In genomic region chr1:114581335-114582287, GRCh38 we compare ENCODE assay signal across 8 cellular contexts. TPM values are rescaled to one million over a fixed set of nuclear protein-coding genes. Genes with fewer than 3 reads are reported as not detected.
DNase-seq lines count a peak whose midpoint lies in the region; ATAC-seq and TF ChIP-seq lines count a peak whose summit lies in the region.

TSS of gene BCAS2 (minus strand) at chr1:114581615. CDS start at chr1:114581591, 24 bp downstream.

- H3K4me3 ChIP-seq in KMS-11 (IDR thresholded peaks at IDR 0.05; ENCODE audit: insufficient read depth, low read depth, low read length), result peak within 1 kb of the TSS; percentile 84
- H3K4me3 ChIP-seq in Peyer's patch, result peak within 1 kb of the TSS; percentile 52 to 70 (median 66)
- H3K4me3 ChIP-seq in muscle layer of colon (ENCODE audit: low read depth in 1 of 2, low read length in 2 of 2), result peak within 1 kb of the TSS; percentile 62 to 83

- TF ChIP-seq CTCF in KMS-11 (conservative IDR thresholded peaks at IDR 0.05; ENCODE audit: low read depth, low read length), result no peak
- no peak for TF ChIP-seq CTCF in Peyer's patch (IDR thresholded peaks at IDR 0.05)

- peak; percentile 81 to 93 for TF ChIP-seq POLR2A in Peyer's patch (IDR thresholded peaks at IDR 0.05)

- H3K4me2 ChIP-seq in KMS-11, result peak within 1 kb of the TSS; percentile 58

- H3K9me3 ChIP-seq in Peyer's patch (peaks cover 0 to 5% (median 0%) of the 10 kb centered on the region in 4 donors), muscle layer of colon (ENCODE audit: low read length) (no peaks in the 10 kb centered on the region)

- H3K27me3 ChIP-seq in KMS-11 (ENCODE audit: insufficient read depth, low read depth) (no peaks in the 10 kb centered on the region), Peyer's patch (no peaks in the 10 kb centered on the region), muscle layer of colon (ENCODE audit: control insufficient read depth in 1 of 2, insufficient read depth in 2 of 2, low read length in 2 of 2) (no peaks in the 10 kb centered on the region)

- no peaks in the 10 kb centered on the region for H3K36me3 ChIP-seq in KMS-11 (ENCODE audit: insufficient read depth)
- peaks cover 0 to 7% (median 0%) of the 10 kb centered on the region in 3 donors for H3K36me3 ChIP-seq in Peyer's patch
- H3K36me3 ChIP-seq in muscle layer of colon (ENCODE audit: insufficient read depth, low read length), result peaks cover 10% of the 10 kb centered on the region

- H3K9ac ChIP-seq in KMS-11 (peak within 1 kb of the TSS; percentile 73), muscle layer of colon (ENCODE audit: low read length) (peak within 1 kb of the TSS; percentile 96)

- H3K4me1 ChIP-seq in KMS-11 (ENCODE audit: low read depth, poor library complexity, severe bottlenecking), result peaks cover 17% of the 10 kb centered on the region
- peaks cover 0 to 24% (median 7%) of the 10 kb centered on the region in 4 donors for H3K4me1 ChIP-seq in Peyer's patch
- peaks cover 27% of the 10 kb centered on the region for H3K4me1 ChIP-seq in muscle layer of colon (ENCODE audit: insufficient read depth, low read length)

- ATAC-seq in GM21737 (IDR thresholded peaks at IDR 0.05; ENCODE audit: unreplicated experiment) (peak; percentile 98), esophagus mucosa (peak; percentile 95)

- H3K27ac ChIP-seq in KMS-11 (peak within 1 kb of the TSS; percentile 73), Peyer's patch (peak within 1 kb of the TSS; percentile 79 to 92 (median 87)), muscle layer of colon (ENCODE audit: low read depth, low read length) (peak within 1 kb of the TSS; percentile 73)

- peak; percentile 97 for DNase-seq in DMS53 treated with DMSO at 0.1 percent for 48 hours (lab: John Stamatoyannopoulos, UW; ENCODE audit: unreplicated experiment)
- peak; percentile 94 to 99 (median 96) for DNase-seq in Peyer's patch
- DNase-seq in activated T-cell treated with anti-CD3 and anti-CD28 coated beads, Interleukin-2, amount 50 U/mL, for 48 hours, result peak; percentile 94 to 95
- DNase-seq in stimulated activated CD8-positive, alpha-beta memory T cell treated with anti-CD3 and anti-CD28 coated beads, Interleukin-7, amount 100 ng/mL, for 24 hours (ENCODE audit: low read depth), result peak; percentile 85

- peak within 1 kb of the TSS; percentile 76; the same call in 1 of the 2 replicates for H2AFZ ChIP-seq in KMS-11 (ENCODE audit: low read depth)

- peaks cover 24% of the 10 kb centered on the region; the same call in 1 of the 2 replicates for H3K79me2 ChIP-seq in KMS-11 (ENCODE audit: insufficient read depth, low read depth)

- no peaks in the 10 kb centered on the region for H4K20me1 ChIP-seq in KMS-11 (ENCODE audit: insufficient read depth)

RNA-seq across cellular contexts. Expression of gene BCAS2, which starts in this region (rescaled TPM):
- total RNA-seq in Peyer's patch (10 to 100 TPM; 12.9 to 44.6 (median 18.5) TPM), esophagus mucosa (31.1 TPM)

Comparison
In these comparisons a context has a peak if more than half of its experiments do, and no peak if none do; other contexts are left out.
1. Peak in every context shown above with its lines: DNase-seq, ATAC-seq, H3K4me3 ChIP-seq and H3K27ac ChIP-seq.